In genomic region chr20:1467082-1467354, GRCh38 we compare ENCODE assay signal across 9 cellular contexts. TPM values are rescaled to one million over a fixed set of nuclear protein-coding genes. Genes with fewer than 3 reads are reported as not detected.
DNase-seq lines count a peak whose midpoint lies in the region; TF ChIP-seq lines count a peak whose summit lies in the region.
"Had no signal": no experiment of that assay in that cellular context is flagged by ENCODE, and none has a peak within 500 bp of the region (broad histone marks: within the 10 kb centered on the region; RNA-seq: fewer than 3 reads in every experiment).

No MANE protein-coding gene starts in this region.

- H3K27me3 ChIP-seq in PC-9 (ENCODE audit: insufficient read depth, low read depth) (no peaks in the 10 kb centered on the region), esophagus (ENCODE audit: control insufficient read depth in 1 of 2, insufficient read depth in 2 of 2, low read length in 2 of 2) (no peaks in the 10 kb centered on the region)
- H3K27me3 ChIP-seq: cardiac muscle cell had no signal

- H3F3A ChIP-seq in PC-9 (ENCODE audit: insufficient read depth, low read depth) = peaks cover 36% of the 10 kb centered on the region; the same call in 1 of the 2 replicates

- no peak overlapping the region for H2AFZ ChIP-seq in PC-9

- DNase-seq in PC-9 (no peak), retinal pigment epithelial cell (ENCODE audit: low read depth) (no peak), activated gamma-delta T cell (lab: John Stamatoyannopoulos, UW) (no peak), NCI-H345 treated with DMSO at 0.1 percent for 48 hours (lab: John Stamatoyannopoulos, UW; ENCODE audit: unreplicated experiment) (no peak), 8988T (no peak), CD1c-positive myeloid dendritic cell (ENCODE audit: extremely low spot score) (no peak)

- CTCF ChIA-PET in PC-9 (lab: Charles Lee) = interaction anchor here (0.6 to 4.6 kb wide), 4 partner anchors 23 to 310 kb away, joined by 4 to 34 read pairs (median 5); no protein-coding TSS in a partner anchor

- 1 to 9% methylated on average over 7 of the region's 7 CpGs for WGBS in esophagus, 2 donors

- POLR2A ChIA-PET in PC-9 (lab: Charles Lee; ENCODE audit: unreplicated experiment) = no interaction called here

- no peak overlapping the region for H3K27ac ChIP-seq in PC-9
- H3K27ac ChIP-seq in esophagus (ENCODE audit: low read depth in 2 of 2, low read length in 1 of 2) = peak overlapping the region; percentile 26 to 36

- peak overlapping the region; percentile 56 for H3K4me2 ChIP-seq in PC-9

- H3K4me1 ChIP-seq in PC-9 (replicated peaks; ENCODE audit: insufficient read depth) = peaks cover 37% of the 10 kb centered on the region
- H3K4me1 ChIP-seq in esophagus (ENCODE audit: control insufficient read depth in 2 of 2, insufficient read depth in 2 of 2, low read length in 1 of 2) = peaks cover 5 to 13% of the 10 kb centered on the region in 2 donors

- BruUV-seq in PC-9 (replicated peaks; lab: Mats Ljungman, UMichigan) = no TSS peak

- H3K79me2 ChIP-seq in PC-9 (ENCODE audit: low read depth) = peaks cover 48% of the 10 kb centered on the region

- H3K9me3 ChIP-seq in PC-9 (ENCODE audit: insufficient read depth, low read depth) = no peaks in the 10 kb centered on the region
- no peaks in the 10 kb centered on the region for H3K9me3 ChIP-seq in esophagus (ENCODE audit: control insufficient read depth in 2 of 2, insufficient read depth in 1 of 2, low read depth in 1 of 2, low read length in 1 of 2)

- peaks cover 20% of the 10 kb centered on the region; the same call in 1 of the 2 replicates for H3K36me3 ChIP-seq in PC-9 (ENCODE audit: low read depth)
- peaks cover 0 to 4% of the 10 kb centered on the region in 2 donors for H3K36me3 ChIP-seq in esophagus (ENCODE audit: control insufficient read depth in 2 of 2, insufficient read depth in 2 of 2, low read length in 1 of 2)
- H3K36me3 ChIP-seq: cardiac muscle cell had no signal

- peak; percentile 37 for TF ChIP-seq CTCF in PC-9 (conservative IDR thresholded peaks at IDR 0.05)
- no peak for TF ChIP-seq CTCF in retinal pigment epithelial cell (conservative IDR thresholded peaks at IDR 0.05; ENCODE audit: low read depth, low read length)

- H3K9me2 ChIP-seq in PC-9 (ENCODE audit: insufficient read depth) = no peaks in the 10 kb centered on the region

- intact Hi-C loops in PC-9 (cut with micrococcal nuclease; ENCODE audit: unreplicated experiment) = loop anchor here (2.0 kb wide), 1 partner anchor 74 kb away; the partner anchor contains the start of gene FKBP1A

- H4K20me1 ChIP-seq in PC-9 (ENCODE audit: insufficient read depth) = peaks cover 12% of the 10 kb centered on the region

- H3K4me3 ChIP-seq in GM08714 (ENCODE audit: low read length) (peak overlapping the region; percentile 15; the same call in 1 of the 2 replicates), PC-9 (peak overlapping the region; percentile 32; the same call in 1 of the 2 replicates), esophagus (ENCODE audit: low read depth in 1 of 2, low read length in 2 of 2) (no peak overlapping the region), retinal pigment epithelial cell (ENCODE audit: low read length) (peak overlapping the region; percentile 11)

RNA-seq across cellular contexts. Expression of gene NSFL1C, which starts 0.4 kb away (rescaled TPM):
- 151 and 160 TPM in 2 replicates for total RNA-seq in PC-9 (2021)
- polyA plus RNA-seq in esophagus = 10 to 100 TPM; 44.4 to 69.4 TPM

RNA-seq across cellular contexts. Expression of gene SIRPB2, which starts 24.2 kb away (rescaled TPM):
- total RNA-seq in PC-9 (2021) = 4.5 and 7.1 TPM in 2 replicates
- under 1 TPM; 0.41 to 0.75 TPM for polyA plus RNA-seq in esophagus
- total RNA-seq: cardiac muscle cell had no signal
- polyA plus RNA-seq: cardiac muscle cell had no signal

Comparison
In these comparisons a context has a peak if more than half of its experiments do, and no peak if none do; other contexts are left out.
1. H3K4me3 ChIP-seq: peak in GM08714 (single experiment), PC-9 (single experiment) and retinal pigment epithelial cell (single experiment); none in esophagus (0 of 2).